27 cellular contexts compared by ENCODE assay signal in the genomic region with DNA sequence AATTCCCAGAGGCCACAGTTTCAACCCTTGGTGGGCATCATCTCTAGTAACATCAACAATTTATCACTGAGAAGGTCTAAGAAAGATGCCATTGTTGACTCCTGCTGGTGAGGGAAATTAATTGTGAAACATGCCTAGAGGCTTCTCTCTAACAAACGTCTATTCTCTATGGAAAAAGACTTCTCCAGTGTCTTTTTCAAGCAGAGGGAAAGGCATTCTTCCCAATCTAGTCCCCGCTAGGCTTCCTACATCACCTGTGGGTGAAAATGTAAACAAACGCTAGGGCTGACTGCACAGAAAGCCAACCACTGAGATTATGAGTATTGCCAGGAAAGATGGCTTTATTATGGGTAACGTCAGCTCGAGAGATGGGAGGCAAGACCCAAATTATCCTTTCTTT.
"Had no signal": no experiment of that assay in that cellular context is flagged by ENCODE, and none has a peak within 500 bp of the region (broad histone marks: within the 10 kb centered on the region; RNA-seq: fewer than 3 reads in every experiment).

No MANE protein-coding gene starts in this region.

- H3K9ac ChIP-seq: neural progenitor cell, parathyroid adenoma had no signal

- H3K79me2 ChIP-seq: parathyroid adenoma had no signal

- H3K4me3 ChIP-seq: neural progenitor cell, ovary, psoas muscle, right lobe of liver, sigmoid colon, stomach, thoracic aorta, thyroid gland, tibial nerve, upper lobe of left lung, vagina had no signal

- H3K36me3 ChIP-seq: neural progenitor cell, ovary, right lobe of liver, sigmoid colon, stomach, thoracic aorta, thyroid gland, tibial nerve, upper lobe of left lung, vagina had no signal

- H3K4me2 ChIP-seq: neural progenitor cell had no signal

- H3K27ac Mint-ChIP-seq: natural killer cell; nephron; neural progenitor cell; progenitor cell of endocrine pancreas; stimulated activated effector memory CD8-positive, alpha-beta T cell treated with anti-CD3 and anti-CD28 coated beads, Interleukin-12 subunit alpha, Interleukin-12 subunit beta, amount 100 ng/mL, for 72 hours; stimulated activated naive B cell treated with anti-CD40 and anti-IgM and Interleukin-4, amounts not matched to agents 10 μg/mL and 1 μg/mL and 100 μg/mL, for 72 hours; stimulated activated naive CD8-positive, alpha-beta T cell treated with anti-CD3 and anti-CD28 coated beads, Interleukin-15, Interleukin-2, amounts not matched to agents 100 ng/mL and 50 ng/mL, for 24 hours had no signal

- H3K27me3 ChIP-seq: neural progenitor cell, ovary, right lobe of liver, sigmoid colon, stomach, thyroid gland, tibial nerve, upper lobe of left lung, vagina had no signal

- H3K27me3 Mint-ChIP-seq: progenitor cell of endocrine pancreas; stimulated activated naive B cell treated with anti-CD40 and anti-IgM and Interleukin-4, amounts not matched to agents 10 μg/mL and 1 μg/mL and 100 μg/mL, for 72 hours; stimulated activated naive CD8-positive, alpha-beta T cell treated with anti-CD3 and anti-CD28 coated beads, Interleukin-15, Interleukin-2, amounts not matched to agents 100 ng/mL and 50 ng/mL, for 24 hours had no signal

- DNase-seq: natural killer cell; occipital lobe; ovary; posterior cingulate gyrus; psoas muscle; right cardiac atrium; right lobe of liver; sigmoid colon; small intestine; stimulated activated CD4-positive, alpha-beta T cell treated with anti-CD3 and anti-CD28 coated beads, Interleukin-15, amount 100 ng/mL, for 24 hours; stimulated activated CD4-positive, alpha-beta T cell treated with anti-CD3 and anti-CD28 coated beads, Interleukin-2, amount 100 ng/mL, for 24 hours; stimulated activated CD4-positive, alpha-beta T cell treated with anti-CD3 and anti-CD28 coated beads, Interleukin-2, amount 100 ng/mL, for 48 hours; stimulated activated CD4-positive, alpha-beta T cell treated with anti-CD3 and anti-CD28 coated beads, Interleukin-4, amount 100 ng/mL, for 24 hours; stimulated activated naive B cell treated with anti-CD40 and anti-IgM and Interleukin-4, amounts not matched to agents 10 μg/mL and 1 μg/mL and 100 μg/mL, for 72 hours; stimulated activated naive CD4-positive, alpha-beta T cell treated with Interleukin-2 at 50 U/mL for 16 hours; stomach; thyroid gland; upper lobe of left lung had no signal

- H3K27ac ChIP-seq: neural progenitor cell, ovary, parathyroid adenoma, psoas muscle, right lobe of liver, sigmoid colon, stomach, thoracic aorta, thyroid gland, tibial nerve, upper lobe of left lung, vagina had no signal

- H3K4me3 Mint-ChIP-seq: natural killer cell; nephron; neural progenitor cell; stimulated activated effector memory CD8-positive, alpha-beta T cell treated with anti-CD3 and anti-CD28 coated beads, Interleukin-12 subunit alpha, Interleukin-12 subunit beta, amount 100 ng/mL, for 72 hours; stimulated activated naive B cell treated with anti-CD40 and anti-IgM and Interleukin-4, amounts not matched to agents 10 μg/mL and 1 μg/mL and 100 μg/mL, for 72 hours; stimulated activated naive CD8-positive, alpha-beta T cell treated with anti-CD3 and anti-CD28 coated beads, Interleukin-15, Interleukin-2, amounts not matched to agents 100 ng/mL and 50 ng/mL, for 24 hours had no signal

- H3K4me1 ChIP-seq: neural progenitor cell, parathyroid adenoma, psoas muscle, right lobe of liver, sigmoid colon, stomach, thyroid gland, tibial nerve, upper lobe of left lung, vagina had no signal

- H3K9me3 ChIP-seq: right lobe of liver, thoracic aorta, thyroid gland, vagina had no signal

- H3K4me1 Mint-ChIP-seq: natural killer cell; nephron; neural progenitor cell; stimulated activated effector memory CD8-positive, alpha-beta T cell treated with anti-CD3 and anti-CD28 coated beads, Interleukin-12 subunit alpha, Interleukin-12 subunit beta, amount 100 ng/mL, for 72 hours; stimulated activated naive B cell treated with anti-CD40 and anti-IgM and Interleukin-4, amounts not matched to agents 10 μg/mL and 1 μg/mL and 100 μg/mL, for 72 hours had no signal

- H2AFZ ChIP-seq: neural progenitor cell, parathyroid adenoma had no signal

- H3K36me3 Mint-ChIP-seq: neural progenitor cell; stimulated activated effector memory CD8-positive, alpha-beta T cell treated with anti-CD3 and anti-CD28 coated beads, Interleukin-12 subunit alpha, Interleukin-12 subunit beta, amount 100 ng/mL, for 72 hours; stimulated activated naive B cell treated with anti-CD40 and anti-IgM and Interleukin-4, amounts not matched to agents 10 μg/mL and 1 μg/mL and 100 μg/mL, for 72 hours had no signal
